ENCODE assay signal across 1 cellular context in the genomic region with DNA sequence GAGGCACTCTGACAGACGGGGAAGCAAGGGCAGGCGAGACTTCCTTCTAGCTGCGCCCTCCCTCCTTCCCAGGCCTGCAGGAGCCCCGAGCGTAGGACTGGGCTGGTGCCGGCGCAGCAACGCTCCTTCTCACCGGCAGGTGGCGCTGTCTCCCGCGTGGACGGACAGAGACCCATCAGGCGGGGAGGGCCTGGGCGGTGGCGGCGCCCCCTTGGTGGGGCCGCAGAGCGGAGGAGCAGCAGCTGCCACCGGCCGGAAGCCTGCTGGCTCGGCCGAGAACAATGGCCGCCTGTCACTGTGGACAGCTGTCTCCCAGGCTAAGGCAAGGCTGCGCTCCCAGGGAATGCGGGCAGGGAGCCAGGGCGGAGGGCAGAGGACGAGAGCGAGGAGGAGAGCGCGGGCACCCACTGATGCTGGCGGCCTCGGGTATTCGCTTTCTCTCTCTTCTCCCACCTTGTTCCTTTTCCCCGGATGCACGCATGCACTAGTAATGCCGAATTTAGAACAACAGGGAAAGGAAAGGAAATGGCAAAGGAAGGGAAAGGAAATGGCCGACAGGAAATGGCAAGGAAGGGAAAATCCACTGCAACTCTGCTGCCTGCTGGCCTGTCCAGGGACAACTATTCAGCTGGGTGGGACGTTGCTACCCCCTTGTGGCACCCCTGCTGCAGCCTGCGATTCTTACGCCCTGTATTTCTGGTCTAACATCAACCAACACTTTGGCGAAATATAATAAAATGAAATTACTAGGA.
A peak's percentile ranks its signal among the peaks of the same experiment; 100 is the strongest.
TF ChIP-seq lines count a peak whose summit lies in the region.

No MANE protein-coding gene starts in this region.

TF ChIP-seq in HepG2, 621 proteins besides CTCF, POLR2A, EP300 and RAD21 (continued from another document and continues in another):
- TF ChIP-seq, protein P1, sequence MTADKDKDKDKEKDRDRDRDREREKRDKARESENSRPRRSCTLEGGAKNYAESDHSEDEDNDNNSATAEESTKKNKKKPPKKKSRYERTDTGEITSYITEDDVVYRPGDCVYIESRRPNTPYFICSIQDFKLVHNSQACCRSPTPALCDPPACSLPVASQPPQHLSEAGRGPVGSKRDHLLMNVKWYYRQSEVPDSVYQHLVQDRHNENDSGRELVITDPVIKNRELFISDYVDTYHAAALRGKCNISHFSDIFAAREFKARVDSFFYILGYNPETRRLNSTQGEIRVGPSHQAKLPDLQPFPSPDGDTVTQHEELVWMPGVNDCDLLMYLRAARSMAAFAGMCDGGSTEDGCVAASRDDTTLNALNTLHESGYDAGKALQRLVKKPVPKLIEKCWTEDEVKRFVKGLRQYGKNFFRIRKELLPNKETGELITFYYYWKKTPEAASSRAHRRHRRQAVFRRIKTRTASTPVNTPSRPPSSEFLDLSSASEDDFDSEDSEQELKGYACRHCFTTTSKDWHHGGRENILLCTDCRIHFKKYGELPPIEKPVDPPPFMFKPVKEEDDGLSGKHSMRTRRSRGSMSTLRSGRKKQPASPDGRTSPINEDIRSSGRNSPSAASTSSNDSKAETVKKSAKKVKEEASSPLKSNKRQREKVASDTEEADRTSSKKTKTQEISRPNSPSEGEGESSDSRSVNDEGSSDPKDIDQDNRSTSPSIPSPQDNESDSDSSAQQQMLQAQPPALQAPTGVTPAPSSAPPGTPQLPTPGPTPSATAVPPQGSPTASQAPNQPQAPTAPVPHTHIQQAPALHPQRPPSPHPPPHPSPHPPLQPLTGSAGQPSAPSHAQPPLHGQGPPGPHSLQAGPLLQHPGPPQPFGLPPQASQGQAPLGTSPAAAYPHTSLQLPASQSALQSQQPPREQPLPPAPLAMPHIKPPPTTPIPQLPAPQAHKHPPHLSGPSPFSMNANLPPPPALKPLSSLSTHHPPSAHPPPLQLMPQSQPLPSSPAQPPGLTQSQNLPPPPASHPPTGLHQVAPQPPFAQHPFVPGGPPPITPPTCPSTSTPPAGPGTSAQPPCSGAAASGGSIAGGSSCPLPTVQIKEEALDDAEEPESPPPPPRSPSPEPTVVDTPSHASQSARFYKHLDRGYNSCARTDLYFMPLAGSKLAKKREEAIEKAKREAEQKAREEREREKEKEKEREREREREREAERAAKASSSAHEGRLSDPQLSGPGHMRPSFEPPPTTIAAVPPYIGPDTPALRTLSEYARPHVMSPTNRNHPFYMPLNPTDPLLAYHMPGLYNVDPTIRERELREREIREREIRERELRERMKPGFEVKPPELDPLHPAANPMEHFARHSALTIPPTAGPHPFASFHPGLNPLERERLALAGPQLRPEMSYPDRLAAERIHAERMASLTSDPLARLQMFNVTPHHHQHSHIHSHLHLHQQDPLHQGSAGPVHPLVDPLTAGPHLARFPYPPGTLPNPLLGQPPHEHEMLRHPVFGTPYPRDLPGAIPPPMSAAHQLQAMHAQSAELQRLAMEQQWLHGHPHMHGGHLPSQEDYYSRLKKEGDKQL (CRISPR knock-in tag; IDR thresholded peaks at IDR 0.05; ENCODE audit: low read depth): no peak; the same call in 1 of the 2 replicates
- TF ChIP-seq IKZF1 (IDR thresholded peaks at IDR 0.05): no peak
- peak; percentile 36 for TF ChIP-seq TAF15 (IDR thresholded peaks at IDR 0.05; ENCODE audit: low read depth, low read length, poor library complexity, severe bottlenecking)
- TF ChIP-seq, protein P2, sequence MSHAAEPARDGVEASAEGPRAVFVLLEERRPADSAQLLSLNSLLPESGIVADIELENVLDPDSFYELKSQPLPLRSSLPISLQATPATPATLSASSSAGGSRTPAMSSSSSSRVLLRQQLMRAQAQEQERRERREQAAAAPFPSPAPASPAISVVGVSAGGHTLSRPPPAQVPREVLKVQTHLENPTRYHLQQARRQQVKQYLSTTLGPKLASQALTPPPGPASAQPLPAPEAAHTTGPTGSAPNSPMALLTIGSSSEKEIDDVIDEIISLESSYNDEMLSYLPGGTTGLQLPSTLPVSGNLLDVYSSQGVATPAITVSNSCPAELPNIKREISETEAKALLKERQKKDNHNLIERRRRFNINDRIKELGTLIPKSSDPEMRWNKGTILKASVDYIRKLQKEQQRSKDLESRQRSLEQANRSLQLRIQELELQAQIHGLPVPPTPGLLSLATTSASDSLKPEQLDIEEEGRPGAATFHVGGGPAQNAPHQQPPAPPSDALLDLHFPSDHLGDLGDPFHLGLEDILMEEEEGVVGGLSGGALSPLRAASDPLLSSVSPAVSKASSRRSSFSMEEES (CRISPR knock-in tag; IDR thresholded peaks at IDR 0.05): no peak
- TF ChIP-seq, protein P3, sequence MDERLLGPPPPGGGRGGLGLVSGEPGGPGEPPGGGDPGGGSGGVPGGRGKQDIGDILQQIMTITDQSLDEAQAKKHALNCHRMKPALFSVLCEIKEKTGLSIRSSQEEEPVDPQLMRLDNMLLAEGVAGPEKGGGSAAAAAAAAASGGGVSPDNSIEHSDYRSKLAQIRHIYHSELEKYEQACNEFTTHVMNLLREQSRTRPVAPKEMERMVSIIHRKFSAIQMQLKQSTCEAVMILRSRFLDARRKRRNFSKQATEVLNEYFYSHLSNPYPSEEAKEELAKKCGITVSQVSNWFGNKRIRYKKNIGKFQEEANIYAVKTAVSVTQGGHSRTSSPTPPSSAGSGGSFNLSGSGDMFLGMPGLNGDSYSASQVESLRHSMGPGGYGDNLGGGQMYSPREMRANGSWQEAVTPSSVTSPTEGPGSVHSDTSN (CRISPR knock-in tag; IDR thresholded peaks at IDR 0.05): no peak
- peak; percentile 85; the same call in 1 of the 2 replicates for TF ChIP-seq ZFX (CRISPR knock-in tag; IDR thresholded peaks at IDR 0.05; ENCODE audit: low read depth)
- TF ChIP-seq CBX2 (IDR thresholded peaks at IDR 0.05; ENCODE audit: low read depth, low read length): no peak
- TF ChIP-seq CBX2 (CRISPR knock-in tag; IDR thresholded peaks at IDR 0.05; ENCODE audit: low read depth): no peak; the same call in 1 of the 2 replicates
- TF ChIP-seq SRSF4 (IDR thresholded peaks at IDR 0.05; ENCODE audit: low read depth, low read length, poor library complexity, severe bottlenecking): no peak
- TF ChIP-seq ZBTB8A (CRISPR knock-in tag; IDR thresholded peaks at IDR 0.05; ENCODE audit: borderline replicate concordance, low read depth): no peak
- no peak for TF ChIP-seq MIER2 (CRISPR knock-in tag; IDR thresholded peaks at IDR 0.05)
- TF ChIP-seq ZNF44 (CRISPR knock-in tag; IDR thresholded peaks at IDR 0.05): no peak
- TF ChIP-seq, protein P4, sequence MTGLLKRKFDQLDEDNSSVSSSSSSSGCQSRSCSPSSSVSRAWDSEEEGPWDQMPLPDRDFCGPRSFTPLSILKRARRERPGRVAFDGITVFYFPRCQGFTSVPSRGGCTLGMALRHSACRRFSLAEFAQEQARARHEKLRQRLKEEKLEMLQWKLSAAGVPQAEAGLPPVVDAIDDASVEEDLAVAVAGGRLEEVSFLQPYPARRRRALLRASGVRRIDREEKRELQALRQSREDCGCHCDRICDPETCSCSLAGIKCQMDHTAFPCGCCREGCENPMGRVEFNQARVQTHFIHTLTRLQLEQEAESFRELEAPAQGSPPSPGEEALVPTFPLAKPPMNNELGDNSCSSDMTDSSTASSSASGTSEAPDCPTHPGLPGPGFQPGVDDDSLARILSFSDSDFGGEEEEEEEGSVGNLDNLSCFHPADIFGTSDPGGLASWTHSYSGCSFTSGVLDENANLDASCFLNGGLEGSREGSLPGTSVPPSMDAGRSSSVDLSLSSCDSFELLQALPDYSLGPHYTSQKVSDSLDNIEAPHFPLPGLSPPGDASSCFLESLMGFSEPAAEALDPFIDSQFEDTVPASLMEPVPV (CRISPR knock-in tag; IDR thresholded peaks at IDR 0.05): peak; percentile 85; the same call in 1 of the 2 replicates
- TF ChIP-seq, protein P5, sequence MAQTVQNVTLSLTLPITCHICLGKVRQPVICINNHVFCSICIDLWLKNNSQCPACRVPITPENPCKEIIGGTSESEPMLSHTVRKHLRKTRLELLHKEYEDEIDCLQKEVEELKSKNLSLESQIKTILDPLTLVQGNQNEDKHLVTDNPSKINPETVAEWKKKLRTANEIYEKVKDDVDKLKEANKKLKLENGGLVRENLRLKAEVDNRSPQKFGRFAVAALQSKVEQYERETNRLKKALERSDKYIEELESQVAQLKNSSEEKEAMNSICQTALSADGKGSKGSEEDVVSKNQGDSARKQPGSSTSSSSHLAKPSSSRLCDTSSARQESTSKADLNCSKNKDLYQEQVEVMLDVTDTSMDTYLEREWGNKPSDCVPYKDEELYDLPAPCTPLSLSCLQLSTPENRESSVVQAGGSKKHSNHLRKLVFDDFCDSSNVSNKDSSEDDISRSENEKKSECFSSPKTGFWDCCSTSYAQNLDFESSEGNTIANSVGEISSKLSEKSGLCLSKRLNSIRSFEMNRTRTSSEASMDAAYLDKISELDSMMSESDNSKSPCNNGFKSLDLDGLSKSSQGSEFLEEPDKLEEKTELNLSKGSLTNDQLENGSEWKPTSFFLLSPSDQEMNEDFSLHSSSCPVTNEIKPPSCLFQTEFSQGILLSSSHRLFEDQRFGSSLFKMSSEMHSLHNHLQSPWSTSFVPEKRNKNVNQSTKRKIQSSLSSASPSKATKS (CRISPR knock-in tag; IDR thresholded peaks at IDR 0.05): no peak
- TF ChIP-seq, protein P6, sequence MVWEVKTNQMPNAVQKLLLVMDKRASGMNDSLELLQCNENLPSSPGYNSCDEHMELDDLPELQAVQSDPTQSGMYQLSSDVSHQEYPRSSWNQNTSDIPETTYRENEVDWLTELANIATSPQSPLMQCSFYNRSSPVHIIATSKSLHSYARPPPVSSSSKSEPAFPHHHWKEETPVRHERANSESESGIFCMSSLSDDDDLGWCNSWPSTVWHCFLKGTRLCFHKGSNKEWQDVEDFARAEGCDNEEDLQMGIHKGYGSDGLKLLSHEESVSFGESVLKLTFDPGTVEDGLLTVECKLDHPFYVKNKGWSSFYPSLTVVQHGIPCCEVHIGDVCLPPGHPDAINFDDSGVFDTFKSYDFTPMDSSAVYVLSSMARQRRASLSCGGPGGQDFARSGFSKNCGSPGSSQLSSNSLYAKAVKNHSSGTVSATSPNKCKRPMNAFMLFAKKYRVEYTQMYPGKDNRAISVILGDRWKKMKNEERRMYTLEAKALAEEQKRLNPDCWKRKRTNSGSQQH (CRISPR knock-in tag; IDR thresholded peaks at IDR 0.05; ENCODE audit: low read depth): no peak
- TF ChIP-seq, protein P7, sequence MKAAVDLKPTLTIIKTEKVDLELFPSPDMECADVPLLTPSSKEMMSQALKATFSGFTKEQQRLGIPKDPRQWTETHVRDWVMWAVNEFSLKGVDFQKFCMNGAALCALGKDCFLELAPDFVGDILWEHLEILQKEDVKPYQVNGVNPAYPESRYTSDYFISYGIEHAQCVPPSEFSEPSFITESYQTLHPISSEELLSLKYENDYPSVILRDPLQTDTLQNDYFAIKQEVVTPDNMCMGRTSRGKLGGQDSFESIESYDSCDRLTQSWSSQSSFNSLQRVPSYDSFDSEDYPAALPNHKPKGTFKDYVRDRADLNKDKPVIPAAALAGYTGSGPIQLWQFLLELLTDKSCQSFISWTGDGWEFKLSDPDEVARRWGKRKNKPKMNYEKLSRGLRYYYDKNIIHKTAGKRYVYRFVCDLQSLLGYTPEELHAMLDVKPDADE (CRISPR knock-in tag; IDR thresholded peaks at IDR 0.05): no peak
- TF ChIP-seq, protein P8, sequence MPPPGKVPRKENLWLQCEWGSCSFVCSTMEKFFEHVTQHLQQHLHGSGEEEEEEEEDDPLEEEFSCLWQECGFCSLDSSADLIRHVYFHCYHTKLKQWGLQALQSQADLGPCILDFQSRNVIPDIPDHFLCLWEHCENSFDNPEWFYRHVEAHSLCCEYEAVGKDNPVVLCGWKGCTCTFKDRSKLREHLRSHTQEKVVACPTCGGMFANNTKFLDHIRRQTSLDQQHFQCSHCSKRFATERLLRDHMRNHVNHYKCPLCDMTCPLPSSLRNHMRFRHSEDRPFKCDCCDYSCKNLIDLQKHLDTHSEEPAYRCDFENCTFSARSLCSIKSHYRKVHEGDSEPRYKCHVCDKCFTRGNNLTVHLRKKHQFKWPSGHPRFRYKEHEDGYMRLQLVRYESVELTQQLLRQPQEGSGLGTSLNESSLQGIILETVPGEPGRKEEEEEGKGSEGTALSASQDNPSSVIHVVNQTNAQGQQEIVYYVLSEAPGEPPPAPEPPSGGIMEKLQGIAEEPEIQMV (CRISPR knock-in tag; IDR thresholded peaks at IDR 0.05; ENCODE audit: low read depth): no peak; the same call in 1 of the 2 replicates
- TF ChIP-seq ARNT (IDR thresholded peaks at IDR 0.05): no peak
- TF ChIP-seq, protein P9, sequence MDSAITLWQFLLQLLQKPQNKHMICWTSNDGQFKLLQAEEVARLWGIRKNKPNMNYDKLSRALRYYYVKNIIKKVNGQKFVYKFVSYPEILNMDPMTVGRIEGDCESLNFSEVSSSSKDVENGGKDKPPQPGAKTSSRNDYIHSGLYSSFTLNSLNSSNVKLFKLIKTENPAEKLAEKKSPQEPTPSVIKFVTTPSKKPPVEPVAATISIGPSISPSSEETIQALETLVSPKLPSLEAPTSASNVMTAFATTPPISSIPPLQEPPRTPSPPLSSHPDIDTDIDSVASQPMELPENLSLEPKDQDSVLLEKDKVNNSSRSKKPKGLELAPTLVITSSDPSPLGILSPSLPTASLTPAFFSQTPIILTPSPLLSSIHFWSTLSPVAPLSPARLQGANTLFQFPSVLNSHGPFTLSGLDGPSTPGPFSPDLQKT (CRISPR knock-in tag; IDR thresholded peaks at IDR 0.05; ENCODE audit: borderline replicate concordance): no peak
- no peak for TF ChIP-seq ZNF850 (CRISPR knock-in tag; conservative IDR thresholded peaks at IDR 0.05)
- TF ChIP-seq FOXC1 (CRISPR knock-in tag; IDR thresholded peaks at IDR 0.05; ENCODE audit: borderline replicate concordance): peak; percentile 69
- no peak for TF ChIP-seq PRPF4 (IDR thresholded peaks at IDR 0.05; ENCODE audit: low read depth, low read length, poor library complexity, severe bottlenecking)
- peak; percentile 26; the same call in 1 of the 2 replicates for TF ChIP-seq WIZ (CRISPR knock-in tag; IDR thresholded peaks at IDR 0.05)
- TF ChIP-seq ZNF572 (CRISPR knock-in tag; IDR thresholded peaks at IDR 0.05): peak; percentile 84; the same call in 1 of the 2 replicates
- TF ChIP-seq MTA3 (CRISPR knock-in tag; IDR thresholded peaks at IDR 0.05): no peak
- TF ChIP-seq RFXAP (CRISPR knock-in tag; IDR thresholded peaks at IDR 0.05; ENCODE audit: borderline replicate concordance): peak; percentile 82; the same call in 1 of the 2 replicates
- no peak; the same call in 1 of the 2 replicates for TF ChIP-seq HCFC1 (IDR thresholded peaks at IDR 0.05; ENCODE audit: low read depth, low read length)
- TF ChIP-seq, protein P10, sequence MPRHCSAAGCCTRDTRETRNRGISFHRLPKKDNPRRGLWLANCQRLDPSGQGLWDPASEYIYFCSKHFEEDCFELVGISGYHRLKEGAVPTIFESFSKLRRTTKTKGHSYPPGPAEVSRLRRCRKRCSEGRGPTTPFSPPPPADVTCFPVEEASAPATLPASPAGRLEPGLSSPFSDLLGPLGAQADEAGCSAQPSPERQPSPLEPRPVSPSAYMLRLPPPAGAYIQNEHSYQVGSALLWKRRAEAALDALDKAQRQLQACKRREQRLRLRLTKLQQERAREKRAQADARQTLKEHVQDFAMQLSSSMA (CRISPR knock-in tag; IDR thresholded peaks at IDR 0.05): no peak
- TF ChIP-seq SMYD3 (CRISPR knock-in tag; IDR thresholded peaks at IDR 0.05): 0 out of 2 replicates have a peak, but pooled peaks have one; percentile 41
- peak; percentile 73; the same call in 1 of the 2 replicates for TF ChIP-seq ZNF274 (CRISPR knock-in tag; IDR thresholded peaks at IDR 0.05)
- TF ChIP-seq NCOA5 (CRISPR knock-in tag; IDR thresholded peaks at IDR 0.05): no peak
- TF ChIP-seq, protein P11, sequence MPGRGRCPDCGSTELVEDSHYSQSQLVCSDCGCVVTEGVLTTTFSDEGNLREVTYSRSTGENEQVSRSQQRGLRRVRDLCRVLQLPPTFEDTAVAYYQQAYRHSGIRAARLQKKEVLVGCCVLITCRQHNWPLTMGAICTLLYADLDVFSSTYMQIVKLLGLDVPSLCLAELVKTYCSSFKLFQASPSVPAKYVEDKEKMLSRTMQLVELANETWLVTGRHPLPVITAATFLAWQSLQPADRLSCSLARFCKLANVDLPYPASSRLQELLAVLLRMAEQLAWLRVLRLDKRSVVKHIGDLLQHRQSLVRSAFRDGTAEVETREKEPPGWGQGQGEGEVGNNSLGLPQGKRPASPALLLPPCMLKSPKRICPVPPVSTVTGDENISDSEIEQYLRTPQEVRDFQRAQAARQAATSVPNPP (CRISPR knock-in tag; IDR thresholded peaks at IDR 0.05): 0 out of 2 replicates have a peak, but pooled peaks have one; percentile 49
